7 cellular contexts compared by ENCODE assay signal in the genomic region with DNA sequence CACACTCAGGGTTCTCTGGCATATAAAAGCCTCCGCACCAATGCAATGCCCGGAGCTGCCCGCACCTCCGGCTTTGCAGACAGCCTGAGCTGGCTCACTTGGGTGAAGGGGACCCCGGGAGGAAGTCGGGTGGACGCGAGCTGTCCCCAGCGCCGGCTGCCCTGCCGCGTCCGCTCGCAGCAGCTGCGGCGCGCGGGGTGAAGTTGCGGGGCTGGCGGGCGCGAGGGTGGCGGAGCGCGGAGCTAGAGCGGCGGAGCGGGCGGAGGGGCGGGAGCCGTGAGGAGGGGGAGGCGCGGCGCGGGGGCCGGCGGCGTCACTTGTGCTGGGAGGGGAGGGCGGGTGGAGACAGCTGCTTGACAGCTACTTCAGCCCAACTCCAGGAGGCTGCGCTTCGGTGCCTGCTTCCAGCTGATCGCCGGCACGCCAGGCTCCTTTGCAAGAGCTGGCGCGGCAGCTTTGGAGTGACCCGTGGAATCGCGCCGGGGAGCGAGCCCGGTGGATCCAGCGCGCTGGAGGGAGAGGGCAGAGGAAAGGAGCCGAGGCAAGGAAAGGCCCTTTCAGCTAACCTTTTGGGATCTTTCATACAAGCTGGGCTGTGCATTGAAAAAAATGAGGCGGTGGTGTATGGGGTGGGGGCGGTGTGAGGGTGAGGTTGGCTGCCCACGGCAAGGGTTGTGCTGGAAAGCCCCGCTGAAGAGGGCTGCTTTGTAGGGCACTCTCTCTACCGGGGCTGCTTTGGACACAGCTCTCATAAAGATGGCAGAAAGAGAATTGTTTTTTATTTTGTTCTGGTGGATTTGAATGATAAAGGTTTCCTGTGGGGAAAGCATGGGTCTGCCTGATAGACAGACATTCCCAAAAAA. TPM values are rescaled to one million over a fixed set of nuclear protein-coding genes. Genes with fewer than 3 reads are reported as not detected.
DNase-seq lines count a peak whose midpoint lies in the region; ATAC-seq, FAIRE-seq and TF ChIP-seq lines count a peak whose summit lies in the region.

No MANE protein-coding gene starts in this region.

- no peaks in the 10 kb centered on the region for H3K36me3 ChIP-seq in kidney (ENCODE audit: control insufficient read depth in 1 of 2, insufficient read depth in 2 of 2, low read length in 2 of 2)
- peaks cover 0 to 62% (median under 1%) of the 10 kb centered on the region in 6 donors for H3K36me3 ChIP-seq in spleen

- H3K9me3 ChIP-seq in kidney (ENCODE audit: control insufficient read depth in 1 of 2, low read length in 2 of 2) = no peaks in the 10 kb centered on the region
- H3K9me3 ChIP-seq in spleen = no peaks in the 10 kb centered on the region

- peak; percentile 30 for ATAC-seq in GM19328 (IDR thresholded peaks at IDR 0.05; ENCODE audit: unreplicated experiment)

- no peak for FAIRE-seq in kidney (lab: Jason Lieb, UNC)

- no peak for TF ChIP-seq CTCF in kidney (IDR thresholded peaks at IDR 0.05; ENCODE audit: borderline replicate concordance, extremely low read depth, insufficient read depth)
- TF ChIP-seq CTCF in spleen (IDR thresholded peaks at IDR 0.05 in 8 of 11, conservative IDR thresholded peaks at IDR 0.05 in 3 of 11) = no peak

- H3K4me3 ChIP-seq in kidney (ENCODE audit: low read length in 2 of 2) (peak overlapping the region; percentile 62 to 77), spleen (peak overlapping the region; percentile 35 to 79 (median 52))

- 0 to 1% (median 1%) methylated on average over 31 to 60 of the region's 60 CpGs for WGBS in spleen, 5 donors

- H3K27me3 ChIP-seq in spleen (replicated peaks in 1 of 7) = no peaks in the 10 kb centered on the region

- peak overlapping the region; percentile 49 to 72 for H3K9ac ChIP-seq in kidney (ENCODE audit: low read length in 2 of 2)

- H3K4me1 ChIP-seq in kidney (ENCODE audit: control insufficient read depth in 1 of 2, insufficient read depth in 1 of 2, low read depth in 1 of 2, low read length in 2 of 2) = peaks cover 6 to 14% of the 10 kb centered on the region in 2 donors
- H3K4me1 ChIP-seq in spleen = peaks cover 45 to 100% (median 95%) of the 10 kb centered on the region in 6 donors

- in situ Hi-C loops in G401 (cut with HindIII; ENCODE audit: low sequenced_read_pairs) = no loop called here

- TF ChIP-seq POLR2A in spleen (IDR thresholded peaks at IDR 0.05) = no peak

- DNase-seq in LHCN-M2 (ENCODE audit: low read depth) (peak; percentile 55), T-helper 22 cell (ENCODE audit: low read depth) (peak; percentile 49), kidney (peak; percentile 79), spleen (peak; percentile 91), G401 (ENCODE audit: low spot score) (no peak)
- DNase-seq in central memory CD4-positive, alpha-beta T cell = peak; percentile 35

- peak overlapping the region; percentile 33 to 72 for H3K27ac ChIP-seq in kidney (ENCODE audit: low read depth in 2 of 2, low read length in 2 of 2)
- H3K27ac ChIP-seq in spleen = peak overlapping the region; percentile 62 to 88 (median 79)

- intact Hi-C loops in kidney (cut with DNase I) = no loop called here
- intact Hi-C loops in spleen (cut with DNase I; ENCODE audit: low total_unique reads) = no loop called here

RNA-seq across cellular contexts. Expression of a gene that starts 24.7 kb away (rescaled TPM):
- 0.64 and 1.7 TPM in 2 replicates for total RNA-seq in LHCN-M2 (2014; rRNA removed)
- 1.7 TPM for polyA plus RNA-seq in LHCN-M2 (2012)
- 24.2 TPM for total RNA-seq in kidney
- 1.7 TPM for polyA plus RNA-seq in kidney (ENCODE audit: insufficient read depth, low read depth, low replicate concordance)
- total RNA-seq in spleen = 100 to 1,000 TPM; 128 to 247 (median 172) TPM
- 10 to 100 TPM; 40.6 to 43.4 (median 41.2) TPM for polyA plus RNA-seq in spleen
- total RNA-seq in G401 (2014; rRNA removed; shearing (Covaris generic)) = not detected in 2 replicates
